14 cellular contexts compared by ENCODE assay signal in genomic region chr7:38229386-38229785, GRCh38. TPM values are rescaled to one million over a fixed set of nuclear protein-coding genes. Genes with fewer than 3 reads are reported as not detected.
DNase-seq lines count a peak whose midpoint lies in the region; TF ChIP-seq lines count a peak whose summit lies in the region.
"Had no signal": no experiment of that assay in that cellular context is flagged by ENCODE, and none has a peak within 500 bp of the region (broad histone marks: within the 10 kb centered on the region; RNA-seq: fewer than 3 reads in every experiment).

No MANE protein-coding gene starts in this region.

- H3K9me3 ChIP-seq in neural progenitor cell (ENCODE audit: low read depth): no peaks in the 10 kb centered on the region
- H3K9me3 ChIP-seq: stomach had no signal

- H3K9ac ChIP-seq in neural progenitor cell: no peak overlapping the region

- H3K4me2 ChIP-seq in neural progenitor cell: no peak overlapping the region

- no peak overlapping the region for H3K27ac ChIP-seq in neural progenitor cell
- H3K27ac ChIP-seq: stomach had no signal

- no peaks in the 10 kb centered on the region for H3K79me2 ChIP-seq in neural progenitor cell (ENCODE audit: low read depth)

- peak; percentile 34 for DNase-seq in AG10803 (ENCODE audit: low read depth)
- DNase-seq in HFFc6: peak; percentile 28
- DNase-seq in activated gamma-delta T cell treated with Interleukin-2 at 50 U/mL for 16 hours: peak; percentile 47
- peak; percentile 39 for DNase-seq in kidney glomerular epithelial cell (lab: John Stamatoyannopoulos, UW)
- DNase-seq in neural progenitor cell (ENCODE audit: low spot score): no peak
- no peak for DNase-seq in AG08396 (ENCODE audit: low spot score)
- DNase-seq in NCI-H1105 treated with DMSO at 0.1 percent for 48 hours (lab: John Stamatoyannopoulos, UW): no peak
- DNase-seq in effector CD4-positive, alpha-beta T cell: no peak
- DNase-seq: activated effector memory CD4-positive, alpha-beta T cell treated with anti-CD3 and anti-CD28 coated beads, Interleukin-2, amount 50 U/mL, for 16 hours; C1 segment of cervical spinal cord; cerebellar nuclear complex; stimulated activated CD4-positive, alpha-beta T cell treated with anti-CD3 and anti-CD28 coated beads, Interleukin-4, amount 100 ng/mL, for 4 hours; stomach; T-helper 1 cell had no signal

- no peaks in the 10 kb centered on the region for H3K4me1 ChIP-seq in neural progenitor cell
- H3K4me1 ChIP-seq: stomach had no signal

- peaks cover 8% of the 10 kb centered on the region; the same call in 1 of the 2 replicates for H3K4me1 Mint-ChIP-seq in HFFc6 (ENCODE audit: low read depth)
- H3K4me1 Mint-ChIP-seq in neural progenitor cell: no peaks in the 10 kb centered on the region

- H3K4me3 Mint-ChIP-seq in HFFc6 (no peak overlapping the region), neural progenitor cell (no peak overlapping the region)

- H3K36me3 ChIP-seq in neural progenitor cell: no peaks in the 10 kb centered on the region

- no peaks in the 10 kb centered on the region for H3F3A ChIP-seq in neural progenitor cell (ENCODE audit: low read depth)

- no peak for TF ChIP-seq CTCF in AG10803 (conservative IDR thresholded peaks at IDR 0.05; ENCODE audit: low read length)
- no peak for TF ChIP-seq CTCF in HFFc6 (IDR thresholded peaks at IDR 0.05)
- TF ChIP-seq CTCF in neural progenitor cell (IDR thresholded peaks at IDR 0.05): no peak

- H3K27me3 ChIP-seq in neural progenitor cell: no peaks in the 10 kb centered on the region
- H3K27me3 ChIP-seq: stomach had no signal

- peaks cover 1% of the 10 kb centered on the region; the same call in 1 of the 2 replicates for H3K27me3 Mint-ChIP-seq in HFFc6 (ENCODE audit: insufficient read depth)
- no peaks in the 10 kb centered on the region for H3K27me3 Mint-ChIP-seq in neural progenitor cell (ENCODE audit: insufficient read depth, low read depth)

- peaks cover 3% of the 10 kb centered on the region for H4K20me1 ChIP-seq in neural progenitor cell (ENCODE audit: low read depth)

- H3K27ac Mint-ChIP-seq in HFFc6 (no peak overlapping the region), neural progenitor cell (no peak overlapping the region)

- H3K9me3 Mint-ChIP-seq in HFFc6: no peaks in the 10 kb centered on the region
- H3K9me3 Mint-ChIP-seq in neural progenitor cell: no peaks in the 10 kb centered on the region

- H3K4me3 ChIP-seq in AG10803 (ENCODE audit: low read length) (no peak overlapping the region), neural progenitor cell (no peak overlapping the region)
- H3K4me3 ChIP-seq: stomach had no signal

- H2AFZ ChIP-seq in neural progenitor cell (replicated peaks): no peak overlapping the region

- peaks cover 23% of the 10 kb centered on the region for H3K36me3 Mint-ChIP-seq in HFFc6 (ENCODE audit: low read depth)
- peaks cover 17% of the 10 kb centered on the region for H3K36me3 Mint-ChIP-seq in neural progenitor cell

RNA-seq across cellular contexts. Expression of gene STARD3NL, which starts 51.3 kb away (rescaled TPM):
- 10 to 100 TPM; 44.5 to 53.2 (median 49.7) TPM for total RNA-seq in HFFc6 (2021; fragmentation: NEBNext Ultra II Directional; extraction: Animal tissue kit (Norgen Biotek cat#: 25700))
- total RNA-seq in neural progenitor cell (ENCODE audit: low replicate concordance): 99.0 and 121 TPM in 2 replicates

Comparison
In these comparisons a context has a peak if more than half of its experiments do, and no peak if none do; other contexts are left out.
1. DNase-seq: peak in AG10803 (single experiment), HFFc6 (single experiment), activated gamma-delta T cell treated with Interleukin-2 at 50 U/mL for 16 hours (single experiment) and kidney glomerular epithelial cell (single experiment); none in neural progenitor cell (single experiment), AG08396 (single experiment), NCI-H1105 treated with DMSO at 0.1 percent for 48 hours (single experiment) and effector CD4-positive, alpha-beta T cell (single experiment).